In the genomic region with DNA sequence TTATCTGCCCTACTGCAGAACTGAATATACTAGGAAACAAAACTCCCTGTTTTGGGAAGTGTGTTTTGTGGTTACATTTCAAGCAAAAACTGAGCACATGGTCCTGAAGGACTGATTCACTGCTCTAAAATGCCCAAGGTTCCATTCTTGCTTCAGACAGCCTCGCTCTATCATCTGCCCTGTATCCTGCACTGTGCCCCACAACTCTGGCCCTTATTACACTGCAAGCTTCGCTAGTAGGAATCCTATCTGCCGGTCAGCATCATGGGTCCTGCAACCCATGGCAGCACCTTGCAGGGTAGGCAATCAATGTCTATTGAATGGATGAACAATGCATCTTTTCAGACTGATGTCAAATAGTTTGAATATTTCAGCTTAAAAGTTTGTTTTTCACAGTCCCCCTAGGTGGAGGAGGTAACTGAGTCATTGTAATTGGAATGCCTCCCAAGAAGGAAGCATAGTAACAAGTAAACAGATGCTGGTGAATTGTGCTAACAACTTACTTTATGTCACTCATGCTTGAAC, we compare ENCODE assay signal across 1 cellular context.
TF ChIP-seq lines count a peak whose summit lies in the region.

No MANE protein-coding gene starts in this region.

TF ChIP-seq in GM23338, 12 proteins besides CTCF, POLR2A, EP300 and RAD21 (continued from another document):
- TF ChIP-seq ZNF462 (CRISPR knock-in tag; IDR thresholded peaks at IDR 0.05), result no peak
- no peak for TF ChIP-seq EZH2 (IDR thresholded peaks at IDR 0.05; ENCODE audit: low read depth, unreplicated experiment)
- TF ChIP-seq CREB1 (CRISPR knock-in tag; IDR thresholded peaks at IDR 0.05; ENCODE audit: low read depth), result no peak
- TF ChIP-seq POLR2AphosphoS5 (IDR thresholded peaks at IDR 0.05; ENCODE audit: low read depth), result no peak
